In genomic region chr16:89657442-89658220, GRCh38 we compare ENCODE assay signal across 8 cellular contexts. TPM values are rescaled to one million over a fixed set of nuclear protein-coding genes. Genes with fewer than 3 reads are reported as not detected.
DNase-seq lines count a peak whose midpoint lies in the region; ATAC-seq and TF ChIP-seq lines count a peak whose summit lies in the region.

CHMP1A (minus strand) TSS chr16:89657708; CDS start chr16:89657588, 120 bp downstream.
SPATA33 (plus strand) TSS chr16:89657836; CDS start chr16:89657912, 76 bp downstream.

- peak within 1 kb of the TSS; percentile 97 for H3K4me3 Mint-ChIP-seq in endothelial cell (ENCODE audit: unreplicated experiment)

- TF ChIP-seq CTCF in endothelial cell (IDR thresholded peaks at IDR 0.05; ENCODE audit: unreplicated experiment) = no peak

- ATAC-seq in GM19468 (IDR thresholded peaks at IDR 0.05; ENCODE audit: extremely low read depth, unreplicated experiment) = peak; percentile 78

- peak within 1 kb of the TSS; percentile 72 for H3K27ac Mint-ChIP-seq in endothelial cell (ENCODE audit: unreplicated experiment)

- peaks cover 12% of the 10 kb centered on the region for H3K27me3 Mint-ChIP-seq in endothelial cell (ENCODE audit: unreplicated experiment)

- H3K4me1 Mint-ChIP-seq in endothelial cell (ENCODE audit: unreplicated experiment) = peaks cover 8% of the 10 kb centered on the region

- no peaks in the 10 kb centered on the region for H3K9me3 Mint-ChIP-seq in endothelial cell (ENCODE audit: unreplicated experiment)

- H3K36me3 Mint-ChIP-seq in endothelial cell (ENCODE audit: low read depth, unreplicated experiment) = peaks cover 35% of the 10 kb centered on the region

- peak; percentile 86 for DNase-seq in COR-L47 (lab: John Stamatoyannopoulos, UW)
- peak; percentile 60 for DNase-seq in HS-27A (ENCODE audit: low read depth)
- DNase-seq in NOMO-1 treated with dmso at 0.1 percent for 144 hours (lab: John Stamatoyannopoulos, UW; ENCODE audit: unreplicated experiment) = peak; percentile 59
- peak; percentile 63 for DNase-seq in activated CD8-positive, alpha-beta memory T cell treated with anti-CD3 and anti-CD28 coated beads, Interleukin-2, amount 50 U/mL, for 1 hour (ENCODE audit: extremely low read depth)
- peak; percentile 91 for DNase-seq in endothelial cell (ENCODE audit: low spot score)
- peak; percentile 83 for DNase-seq in midbrain (lab: John Stamatoyannopoulos, UW)
- peak; percentile 86 to 88 for DNase-seq in stimulated activated CD8-positive, alpha-beta memory T cell treated with anti-CD3 and anti-CD28 coated beads, Interleukin-15, amount 100 ng/mL, for 48 hours (ENCODE audit: low read depth in 2 of 2)

RNA-seq across cellular contexts. Expression of gene CHMP1A, which starts in this region (rescaled TPM):
- 104 TPM for total RNA-seq in endothelial cell (ENCODE audit: unreplicated experiment)

RNA-seq across cellular contexts. Expression of gene SPATA33, which starts in this region (rescaled TPM):
- total RNA-seq in endothelial cell (ENCODE audit: unreplicated experiment) = 13.8 TPM

Comparison
In these comparisons a context has a peak if more than half of its experiments do, and no peak if none do; other contexts are left out.
1. Peak in every context shown above with its lines: DNase-seq and ATAC-seq.